ENCODE assay signal across 1 cellular context in genomic region chr2:10771786-10772185, GRCh38.
TF ChIP-seq lines count a peak whose summit lies in the region.

No MANE protein-coding gene starts in this region.

TF ChIP-seq in SK-N-SH, 30 proteins besides CTCF, POLR2A, EP300 and RAD21 (continued from another document):
- TF ChIP-seq REST (IDR thresholded peaks at IDR 0.05; ENCODE audit: low read depth, low read length): no peak
- no peak for TF ChIP-seq USF2 (IDR thresholded peaks at IDR 0.05; ENCODE audit: borderline replicate concordance, low read depth, low read length)
- no peak for TF ChIP-seq RFX5 (IDR thresholded peaks at IDR 0.05; ENCODE audit: low read length)
- no peak for TF ChIP-seq YY1 (IDR thresholded peaks at IDR 0.05; ENCODE audit: low read depth)
TF ChIP-seq in SK-N-SH: peak in this region for 0.
